25 cellular contexts compared by ENCODE assay signal in the genomic region with DNA sequence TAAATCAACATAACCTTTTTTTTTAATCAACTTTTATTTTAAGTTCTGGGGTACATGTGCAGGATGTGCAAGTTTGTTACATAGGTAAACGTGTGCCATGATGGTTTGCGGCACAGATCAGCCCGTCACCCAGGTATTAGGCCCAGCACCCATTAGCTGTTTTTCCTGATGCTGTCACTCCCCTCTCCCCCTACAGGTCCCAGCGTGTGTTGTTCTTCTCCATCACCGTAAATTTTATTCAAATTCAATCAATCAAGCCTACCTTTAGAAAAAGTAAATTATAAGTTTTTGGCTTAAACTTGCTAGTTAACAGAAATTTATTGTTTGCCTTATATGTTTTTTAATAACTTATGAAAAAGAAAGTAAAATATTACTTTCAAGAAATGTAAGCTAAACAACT.
"Had no signal": no experiment of that assay in that cellular context is flagged by ENCODE, and none has a peak within 500 bp of the region (broad histone marks: within the 10 kb centered on the region; RNA-seq: fewer than 3 reads in every experiment).

No MANE protein-coding gene starts in this region.

- H3K27ac ChIP-seq: left ventricle myocardium inferior, pancreas, prostate gland, skin epidermis, spleen, suprapubic skin, thoracic aorta, tibial artery, upper lobe of left lung, vagina had no signal

- H3K36me3 ChIP-seq: left ventricle myocardium inferior, pancreas, prostate gland, spleen, suprapubic skin, thoracic aorta, tibial artery, upper lobe of left lung, vagina had no signal

- H3K36me3 Mint-ChIP-seq: immature natural killer cell; naive thymus-derived CD4-positive, alpha-beta T cell; natural killer cell treated with Interleukin-12 subunit alpha and Interleukin-12 subunit beta and Interleukin-15 and Interleukin-18, amount 100 ng/mL, for 72 hours; stimulated activated effector memory CD8-positive, alpha-beta T cell treated with anti-CD3 and anti-CD28 coated beads, Interleukin-12 subunit alpha, Interleukin-12 subunit beta, amount 100 ng/mL, for 72 hours had no signal

- H3K4me1 ChIP-seq: pancreas, prostate gland, spleen, upper lobe of left lung, vagina had no signal

- FAIRE-seq: pancreas had no signal

- H3K9me3 Mint-ChIP-seq: immature natural killer cell; natural killer cell treated with Interleukin-12 subunit alpha and Interleukin-12 subunit beta and Interleukin-15 and Interleukin-18, amount 100 ng/mL, for 72 hours; stimulated activated effector memory CD8-positive, alpha-beta T cell treated with anti-CD3 and anti-CD28 coated beads, Interleukin-12 subunit alpha, Interleukin-12 subunit beta, amount 100 ng/mL, for 72 hours; stimulated activated naive CD8-positive, alpha-beta T cell treated with anti-CD3 and anti-CD28 coated beads, Interleukin-15, Interleukin-2, amounts not matched to agents 100 ng/mL and 50 ng/mL, for 24 hours had no signal

- H3K9me3 ChIP-seq: left ventricle myocardium inferior, mucosa of descending colon, pancreas, prostate gland, spleen, suprapubic skin, thoracic aorta, tibial artery, upper lobe of left lung, vagina had no signal

- H3K4me3 ChIP-seq: left ventricle myocardium inferior, lung, mucosa of descending colon, pancreas, prostate gland, skin epidermis, spleen, suprapubic skin, thoracic aorta, tibial artery, upper lobe of left lung, vagina had no signal

- H3K4me3 Mint-ChIP-seq: immature natural killer cell; naive thymus-derived CD4-positive, alpha-beta T cell; natural killer cell treated with Interleukin-12 subunit alpha and Interleukin-12 subunit beta and Interleukin-15 and Interleukin-18, amount 100 ng/mL, for 72 hours; stimulated activated effector memory CD8-positive, alpha-beta T cell treated with anti-CD3 and anti-CD28 coated beads, Interleukin-12 subunit alpha, Interleukin-12 subunit beta, amount 100 ng/mL, for 72 hours; stimulated activated naive CD8-positive, alpha-beta T cell treated with anti-CD3 and anti-CD28 coated beads, Interleukin-15, Interleukin-2, amounts not matched to agents 100 ng/mL and 50 ng/mL, for 24 hours had no signal

- H3K27me3 ChIP-seq: pancreas, spleen, suprapubic skin, tibial artery, upper lobe of left lung, vagina had no signal

- DNase-seq: hypothalamus; immature natural killer cell; left ventricle myocardium inferior; midbrain; mucosa of descending colon; naive thymus-derived CD4-positive, alpha-beta T cell; nucleus accumbens; pancreas; posterior cingulate gyrus; retina; right cardiac atrium; spleen; stimulated activated CD4-positive, alpha-beta T cell treated with anti-CD3 and anti-CD28 coated beads, Interleukin-4, amount 100 ng/mL, for 24 hours; stimulated activated naive CD4-positive, alpha-beta T cell; tibial artery had no signal

- H3K4me1 Mint-ChIP-seq: immature natural killer cell; naive thymus-derived CD4-positive, alpha-beta T cell; stimulated activated effector memory CD8-positive, alpha-beta T cell treated with anti-CD3 and anti-CD28 coated beads, Interleukin-12 subunit alpha, Interleukin-12 subunit beta, amount 100 ng/mL, for 72 hours had no signal

- H3K27ac Mint-ChIP-seq: immature natural killer cell; natural killer cell treated with Interleukin-12 subunit alpha and Interleukin-12 subunit beta and Interleukin-15 and Interleukin-18, amount 100 ng/mL, for 72 hours; stimulated activated effector memory CD8-positive, alpha-beta T cell treated with anti-CD3 and anti-CD28 coated beads, Interleukin-12 subunit alpha, Interleukin-12 subunit beta, amount 100 ng/mL, for 72 hours; stimulated activated naive CD8-positive, alpha-beta T cell treated with anti-CD3 and anti-CD28 coated beads, Interleukin-15, Interleukin-2, amounts not matched to agents 100 ng/mL and 50 ng/mL, for 24 hours had no signal
